8 cellular contexts compared by ENCODE assay signal in the genomic region with DNA sequence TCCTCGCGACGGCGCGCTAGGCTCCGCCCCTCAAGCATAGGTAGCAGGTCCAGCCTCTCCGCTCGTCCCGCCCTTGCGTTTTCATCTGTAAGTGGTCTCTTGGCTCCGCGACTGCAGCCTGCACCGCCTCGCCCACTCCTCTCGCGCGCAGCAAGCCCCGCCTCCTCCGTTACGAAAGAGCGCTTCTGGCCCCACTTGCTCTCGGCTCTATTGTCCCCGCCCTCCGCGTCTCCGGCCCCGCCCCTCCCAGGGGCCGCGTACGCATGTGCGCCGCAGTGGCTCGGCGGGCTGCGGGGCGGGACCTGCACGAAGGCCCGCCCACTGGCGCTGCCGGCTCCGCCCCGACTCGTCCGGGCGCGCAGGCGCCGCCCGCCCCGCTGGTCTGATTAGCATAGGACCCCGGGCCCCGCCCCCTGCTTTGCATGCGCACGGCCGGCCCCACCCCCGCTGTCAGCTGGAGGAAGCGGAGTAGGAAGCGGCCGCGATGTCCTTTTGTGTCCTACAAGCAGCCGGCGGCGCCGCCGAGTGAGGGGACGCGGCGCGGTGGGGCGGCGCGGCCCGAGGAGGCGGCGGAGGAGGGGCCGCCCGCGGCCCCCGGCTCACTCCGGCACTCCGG. TPM values are rescaled to one million over a fixed set of nuclear protein-coding genes. Genes with fewer than 3 reads are reported as not detected.
DNase-seq lines count a peak whose midpoint lies in the region; ATAC-seq and TF ChIP-seq lines count a peak whose summit lies in the region.

Gene ESRRA, plus strand, starts transcription at position 450 of the 616 bp plus-strand sequence. CDS start 1,656 bp downstream, outside the sequence.

- no peaks in the 10 kb centered on the region for H3K9me3 Mint-ChIP-seq in activated CD4-positive, alpha-beta T cell treated with anti-CD3 and anti-CD28 coated beads, Interleukin-2, amount 10 ng/mL, durations not matched to agents 7 days and 5 days

- peak within 1 kb of the TSS; percentile 98 for H3K27ac Mint-ChIP-seq in activated CD4-positive, alpha-beta T cell treated with anti-CD3 and anti-CD28 coated beads, Interleukin-2, amount 10 ng/mL, durations not matched to agents 7 days and 5 days

- peaks cover 11% of the 10 kb centered on the region for H3K36me3 Mint-ChIP-seq in activated CD4-positive, alpha-beta T cell treated with anti-CD3 and anti-CD28 coated beads, Interleukin-2, amount 10 ng/mL, durations not matched to agents 7 days and 5 days (ENCODE audit: low read depth)

- peaks cover 44% of the 10 kb centered on the region for H3K4me1 Mint-ChIP-seq in activated CD4-positive, alpha-beta T cell treated with anti-CD3 and anti-CD28 coated beads, Interleukin-2, amount 10 ng/mL, durations not matched to agents 7 days and 5 days

- POLR2A ChIA-PET in activated CD4-positive, alpha-beta T cell treated with anti-CD3 and anti-CD28 coated beads, Interleukin-2, amount 10 ng/mL, durations not matched to agents 7 days and 5 days (lab: Charles Lee), result interaction anchor here (0.8 to 0.9 kb wide), 3 partner anchors 12 to 88 kb away, joined by 3 read pairs; partner anchors contain the start of gene TRMT112

- DNase-seq in NCI-H748 (lab: John Stamatoyannopoulos, UW; ENCODE audit: unreplicated experiment) (peak; percentile 100), coronary artery (ENCODE audit: low spot score) (peak; percentile 99), left kidney (ENCODE audit: low read depth, low spot score) (peak; percentile 100)
- peak; percentile 100 for DNase-seq in activated CD4-positive, alpha-beta T cell treated with anti-CD3 and anti-CD28 coated beads, Interleukin-2, amount 10 ng/mL, durations not matched to agents 7 days and 5 days
- DNase-seq in stimulated activated CD4-positive, alpha-beta T cell treated with anti-CD3 and anti-CD28 coated beads, Interleukin-1b, Interleukin-23, amount 100 ng/mL, for 48 hours, result peak; percentile 100

- H3K27ac ChIP-seq in C4-2B, result peak within 1 kb of the TSS; percentile 89
- peak within 1 kb of the TSS; percentile 83 to 97 for H3K27ac ChIP-seq in coronary artery

- peak within 1 kb of the TSS; percentile 87 for H3K4me3 Mint-ChIP-seq in activated CD4-positive, alpha-beta T cell treated with anti-CD3 and anti-CD28 coated beads, Interleukin-2, amount 10 ng/mL, durations not matched to agents 7 days and 5 days

- TF ChIP-seq CTCF in C4-2B (conservative IDR thresholded peaks at IDR 0.05) (no peak), coronary artery (IDR thresholded peaks at IDR 0.05) (no peak)

- ATAC-seq in GM19395 (IDR thresholded peaks at IDR 0.05; ENCODE audit: unreplicated experiment) (peak; percentile 65), HG03558 (IDR thresholded peaks at IDR 0.05; ENCODE audit: extremely low read depth, unreplicated experiment) (peak; percentile 56)

- peaks cover 12% of the 10 kb centered on the region for H3K27me3 Mint-ChIP-seq in activated CD4-positive, alpha-beta T cell treated with anti-CD3 and anti-CD28 coated beads, Interleukin-2, amount 10 ng/mL, durations not matched to agents 7 days and 5 days

- peak within 1 kb of the TSS; percentile 99 for H3K4me3 ChIP-seq in coronary artery

- CTCF ChIA-PET in activated CD4-positive, alpha-beta T cell treated with anti-CD3 and anti-CD28 coated beads, Interleukin-2, amount 10 ng/mL, durations not matched to agents 7 days and 5 days (lab: Charles Lee), result interaction anchor here (0.7 to 5.8 kb wide), 26 partner anchors 9 to 360 kb away, joined by 3 to 92 read pairs (median 4); partner anchors contain the start of genes BAD, FERMT3, GPR137 and KCNK4

RNA-seq across cellular contexts. Expression of gene ESRRA, which starts in this region (rescaled TPM):
- total RNA-seq in activated CD4-positive, alpha-beta T cell treated with anti-CD3 and anti-CD28 coated beads, Interleukin-2, amount 10 ng/mL, durations not matched to agents 7 days and 5 days, result 10 to 100 TPM; 24.8 to 32.0 TPM

Comparison
In these comparisons a context has a peak if more than half of its experiments do, and no peak if none do; other contexts are left out.
1. Peak in every context shown above with its lines: DNase-seq, ATAC-seq, H3K4me3 ChIP-seq and H3K27ac ChIP-seq.